In genomic region chrX:40853004-40853815, GRCh38 we compare ENCODE assay signal across 23 cellular contexts.
DNase-seq lines count a peak whose midpoint lies in the region; ATAC-seq, FAIRE-seq and TF ChIP-seq lines count a peak whose summit lies in the region.
"Had no signal": no experiment of that assay in that cellular context is flagged by ENCODE, and none has a peak within 500 bp of the region (broad histone marks: within the 10 kb centered on the region; RNA-seq: fewer than 3 reads in every experiment).

No MANE protein-coding gene starts in this region.

- H3K9me1 ChIP-seq in endothelial cell of umbilical vein (replicated peaks; ENCODE audit: control insufficient read depth, extremely low read depth, insufficient read depth, low read length): no peaks in the 10 kb centered on the region

- no peaks in the 10 kb centered on the region for H3K9me3 ChIP-seq in H9 (ENCODE audit: control insufficient read depth, low read depth, low read length)
- H3K9me3 ChIP-seq in OCI-LY3 (ENCODE audit: insufficient read depth, low read length): no peaks in the 10 kb centered on the region
- no peaks in the 10 kb centered on the region for H3K9me3 ChIP-seq in endothelial cell of umbilical vein (replicated peaks; ENCODE audit: control insufficient read depth, insufficient read depth, low read length)

- peak overlapping the region; percentile 99 for H3K27ac ChIP-seq in H9 (ENCODE audit: insufficient read length, low read depth, low read length)
- H3K27ac ChIP-seq in OCI-LY3 (ENCODE audit: low read length): no peak overlapping the region
- no peak overlapping the region for H3K27ac ChIP-seq in endothelial cell of umbilical vein (ENCODE audit: insufficient read depth, low read depth, low read length)
- H3K27ac ChIP-seq: C4-2B, PC-9, RWPE1 had no signal

- H3K27me3 Mint-ChIP-seq in H9 (ENCODE audit: low read depth): no peaks in the 10 kb centered on the region
- H3K27me3 Mint-ChIP-seq in stimulated activated naive B cell treated with anti-CD40 and anti-IgM and Interleukin-4, amounts not matched to agents 10 μg/mL and 1 μg/mL and 100 μg/mL, for 72 hours: peaks cover 5 to 9% of the 10 kb centered on the region in 2 donors

- H3K9me3 Mint-ChIP-seq in H9: peaks cover 60 to 63% of the 10 kb centered on the region in 2 experiments
- H3K9me3 Mint-ChIP-seq in stimulated activated naive B cell treated with anti-CD40 and anti-IgM and Interleukin-4, amounts not matched to agents 10 μg/mL and 1 μg/mL and 100 μg/mL, for 72 hours: peaks cover 4 to 5% of the 10 kb centered on the region in 2 donors

- peak overlapping the region; percentile 35 for H3K56ac ChIP-seq in H9 (ENCODE audit: insufficient read length, low read depth, low read length)

- peak overlapping the region; percentile 37 for H2BK5ac ChIP-seq in H9 (ENCODE audit: insufficient read length, low read length)

- no peak overlapping the region for H2AFZ ChIP-seq in H9 (ENCODE audit: low read length)
- H2AFZ ChIP-seq in OCI-LY3 (ENCODE audit: low read depth, low read length): no peak overlapping the region
- no peak overlapping the region for H2AFZ ChIP-seq in endothelial cell of umbilical vein (ENCODE audit: low read depth, low read length)
- H2AFZ ChIP-seq: PC-9 had no signal

- H2BK20ac ChIP-seq in H9 (ENCODE audit: low read depth, low read length, poor library complexity, severe bottlenecking): no peak overlapping the region

- H3K79me2 ChIP-seq in H9 (ENCODE audit: insufficient read depth, low read length) (no peaks in the 10 kb centered on the region), OCI-LY3 (ENCODE audit: low read length) (no peaks in the 10 kb centered on the region), endothelial cell of umbilical vein (ENCODE audit: control insufficient read depth, insufficient read depth, low read length) (no peaks in the 10 kb centered on the region)

- H4K5ac ChIP-seq in H9 (ENCODE audit: insufficient read length, low read depth, low read length): peak overlapping the region; percentile 35

- POLR2A ChIA-PET in endothelial cell of umbilical vein (lab: Charles Lee): no interaction called here

- no CpG with 5 or more reads among the region's 4 CpGs for whole genome bisulfite sequencing in H9 (ENCODE audit: extremely low coverage, insufficient read length, low lambda C conversion rate)

- no peak overlapping the region for H4K8ac ChIP-seq in H9 (replicated peaks; ENCODE audit: insufficient read length, low read depth, low read length)

- H4K20me1 ChIP-seq in H9 (ENCODE audit: control insufficient read depth, insufficient read depth, insufficient read length) (no peaks in the 10 kb centered on the region), OCI-LY3 (ENCODE audit: insufficient read depth, low read length) (no peaks in the 10 kb centered on the region), endothelial cell of umbilical vein (replicated peaks; ENCODE audit: control insufficient read depth, extremely low read depth, insufficient read depth, low read length) (no peaks in the 10 kb centered on the region)

- dilution Hi-C loops in endothelial cell of umbilical vein (cut with MboI; ENCODE audit: extremely low pct_ligation_motif_present, low sequenced_read_pairs): no loop called here

- H3K79me1 ChIP-seq in H9 (ENCODE audit: insufficient read depth, low read depth, low read length, poor library complexity, severe bottlenecking): no peaks in the 10 kb centered on the region

- H3K9ac ChIP-seq in H9 (ENCODE audit: extremely low read depth, insufficient read length, low read length) (peak overlapping the region; percentile 70), OCI-LY3 (ENCODE audit: low read length) (no peak overlapping the region), endothelial cell of umbilical vein (replicated peaks; ENCODE audit: extremely low read depth, insufficient read depth, low read length) (no peak overlapping the region)

- H3K4me3 ChIP-seq in OCI-LY3 (ENCODE audit: low read length) (no peak overlapping the region), endothelial cell of umbilical vein (replicated peaks in 1 of 3; ENCODE audit: insufficient read depth in 1 of 3, low read depth in 1 of 3, low read length in 3 of 3) (no peak overlapping the region)
- H3K4me3 ChIP-seq: K562, PC-9 had no signal

- FAIRE-seq in endothelial cell of umbilical vein (lab: Jason Lieb, UNC): peak; percentile 53
- FAIRE-seq: G401.6, K562 had no signal

- H3K4me1 Mint-ChIP-seq in H9: peaks cover 32 to 36% of the 10 kb centered on the region in 2 experiments
- peaks cover 4 to 15% of the 10 kb centered on the region in 2 donors for H3K4me1 Mint-ChIP-seq in stimulated activated naive B cell treated with anti-CD40 and anti-IgM and Interleukin-4, amounts not matched to agents 10 μg/mL and 1 μg/mL and 100 μg/mL, for 72 hours

- H3K4me1 ChIP-seq in H9 (ENCODE audit: insufficient read depth, low read length) (peaks cover 6% of the 10 kb centered on the region), OCI-LY3 (ENCODE audit: low read length) (peaks cover 16% of the 10 kb centered on the region), endothelial cell of umbilical vein (ENCODE audit: control insufficient read depth, extremely low read depth, insufficient read depth, low read length) (no peaks in the 10 kb centered on the region)

- no peak overlapping the region for H2BK12ac ChIP-seq in H9 (ENCODE audit: insufficient read length, low read depth, low read length)

- H2BK120ac ChIP-seq in H9 (ENCODE audit: low read depth, low read length, poor library complexity, severe bottlenecking): no peak overlapping the region

- CTCF ChIA-PET in endothelial cell of umbilical vein (lab: Charles Lee): interaction anchor here (1.3 kb wide), 1 partner anchor 24 kb away, joined by 4 read pairs; no protein-coding TSS in a partner anchor

- no TSS peak for BruUV-seq in endothelial cell of umbilical vein (replicated peaks; lab: Mats Ljungman, UMichigan)

- H3K4me3 Mint-ChIP-seq in H9: peak overlapping the region in 1 of 2 experiments; percentile 57; a peak in 3 of 5 replicates
- peak overlapping the region in 1 of 2 donors; percentile 16 for H3K4me3 Mint-ChIP-seq in stimulated activated naive B cell treated with anti-CD40 and anti-IgM and Interleukin-4, amounts not matched to agents 10 μg/mL and 1 μg/mL and 100 μg/mL, for 72 hours

- no peak overlapping the region for H3K14ac ChIP-seq in H9 (ENCODE audit: insufficient read depth, low read length)

- no peak for TF ChIP-seq POLR2A in endothelial cell of umbilical vein (IDR thresholded peaks at IDR 0.05; ENCODE audit: low read depth, low read length)

- H4K91ac ChIP-seq in H9 (ENCODE audit: insufficient read length, low read depth, low read length): no peak overlapping the region

- TF ChIP-seq CTCF in H9 (conservative IDR thresholded peaks at IDR 0.05): no peak
- no peak for TF ChIP-seq CTCF in OCI-LY3 (IDR thresholded peaks at IDR 0.05; ENCODE audit: low read depth, low read length)
- TF ChIP-seq CTCF in endothelial cell of umbilical vein (IDR thresholded peaks at IDR 0.05; ENCODE audit: extremely low read depth in 1 of 2, insufficient read depth in 1 of 2, low read depth in 1 of 2, low read length in 2 of 2): no peak

- H3T11ph ChIP-seq in H9 (ENCODE audit: low read length): no peak overlapping the region

- peak; percentile 21 to 47 for ATAC-seq in stimulated activated naive B cell treated with anti-CD40 and anti-IgM and Interleukin-4, amounts not matched to agents 10 μg/mL and 1 μg/mL and 100 μg/mL, for 72 hours (replicated peaks)
- ATAC-seq in GM21723 (IDR thresholded peaks at IDR 0.05; ENCODE audit: unreplicated experiment) (no peak), HG02884 (IDR thresholded peaks at IDR 0.05; ENCODE audit: unreplicated experiment) (no peak)
- ATAC-seq: HCT116, K562 had no signal

- H3K27me3 ChIP-seq in H9 (ENCODE audit: insufficient read depth, low read length) (no peaks in the 10 kb centered on the region), OCI-LY3 (ENCODE audit: low read depth, low read length) (no peaks in the 10 kb centered on the region), endothelial cell of umbilical vein (ENCODE audit: control insufficient read depth in 2 of 2, insufficient read depth in 2 of 2, low read length in 2 of 2) (no peaks in the 10 kb centered on the region)

- DNase-seq in H9 (no peak), endothelial cell of umbilical vein (ENCODE audit: low read depth, low spot score) (no peak), cardiac septum (ENCODE audit: low spot score) (no peak), COLO668 (lab: John Stamatoyannopoulos, UW; ENCODE audit: unreplicated experiment) (no peak)
- DNase-seq in stimulated activated naive B cell treated with anti-CD40 and anti-IgM and Interleukin-4, amounts not matched to agents 10 μg/mL and 1 μg/mL and 100 μg/mL, for 72 hours: no peak
- DNase-seq: ACHN; DMS79 treated with DMSO at 0.1 percent for 48 hours; NCI-H1105; NCI-H1694; NCI-H2081 treated with DMSO at 0.1 percent for 48 hours; NCI-H446 treated with DMSO at 0.1 percent for 48 hours; NCI-H748 treated with DMSO at 0.1 percent for 48 hours; NK-92 treated with Interleukin-12 subunit alpha and Interleukin-12 subunit beta, amount 100 ng/mL, for 24 hours; PC-9; SIG-M5 had no signal

- H2BK15ac ChIP-seq in H9 (ENCODE audit: low read depth, low read length): no peak overlapping the region

- H3K18ac ChIP-seq in H9 (ENCODE audit: insufficient read length, low read depth, low read length): peak overlapping the region; percentile 82

- H3K23me2 ChIP-seq in H9 (ENCODE audit: insufficient read length, low read depth, low read length, poor library complexity, severe bottlenecking): no peaks in the 10 kb centered on the region

- H3K27ac Mint-ChIP-seq in H9: peak overlapping the region; percentile 41 to 100 (median 99)
- H3K27ac Mint-ChIP-seq in stimulated activated naive B cell treated with anti-CD40 and anti-IgM and Interleukin-4, amounts not matched to agents 10 μg/mL and 1 μg/mL and 100 μg/mL, for 72 hours: no peak overlapping the region

- H3K4me2 ChIP-seq in H9 (ENCODE audit: insufficient read depth, insufficient read length, low read length) (peak overlapping the region; percentile 12), OCI-LY3 (ENCODE audit: low read length) (0 out of 2 replicates have a peak overlapping the region, but pooled peaks have one; percentile 9), endothelial cell of umbilical vein (ENCODE audit: insufficient read depth, low read length) (no peak overlapping the region)
- H3K4me2 ChIP-seq: PC-9 had no signal

- H3K23ac ChIP-seq in H9 (ENCODE audit: insufficient read length, low read depth, low read length): peak overlapping the region; percentile 18

- peaks cover 3 to 26% (median 8%) of the 10 kb centered on the region in 3 experiments for H3K36me3 Mint-ChIP-seq in H9 (ENCODE audit: insufficient read depth in 1 of 3, low read depth in 3 of 3)
- peaks cover 0 to 4% of the 10 kb centered on the region in 2 donors for H3K36me3 Mint-ChIP-seq in stimulated activated naive B cell treated with anti-CD40 and anti-IgM and Interleukin-4, amounts not matched to agents 10 μg/mL and 1 μg/mL and 100 μg/mL, for 72 hours

- no peaks in the 10 kb centered on the region for H3K36me3 ChIP-seq in OCI-LY3 (replicated peaks; ENCODE audit: low read depth, low read length)
- H3K36me3 ChIP-seq in endothelial cell of umbilical vein (ENCODE audit: control insufficient read depth in 2 of 2, extremely low read depth in 1 of 2, insufficient read depth in 2 of 2, low read length in 2 of 2): no peaks in the 10 kb centered on the region

- H3K4ac ChIP-seq in H9 (ENCODE audit: low read depth, low read length): no peak overlapping the region; the same call in 1 of the 2 replicates

- peak overlapping the region; percentile 71 for H2AK5ac ChIP-seq in H9 (ENCODE audit: insufficient read length, low read length)

- intact Hi-C loops in endothelial cell of umbilical vein (cut with micrococcal nuclease): no loop called here
- intact Hi-C loops in cardiac septum (cut with DNase I): no loop called here

Comparison
In these comparisons a context has a peak if more than half of its experiments do, and no peak if none do; other contexts are left out.
1. ATAC-seq: peak in stimulated activated naive B cell treated with anti-CD40 and anti-IgM and Interleukin-4, amounts not matched to agents 10 μg/mL and 1 μg/mL and 100 μg/mL, for 72 hours (2 of 2); none in GM21723 (single experiment) and HG02884 (single experiment).